ENCODE assay signal across 35 cellular contexts in the genomic region with DNA sequence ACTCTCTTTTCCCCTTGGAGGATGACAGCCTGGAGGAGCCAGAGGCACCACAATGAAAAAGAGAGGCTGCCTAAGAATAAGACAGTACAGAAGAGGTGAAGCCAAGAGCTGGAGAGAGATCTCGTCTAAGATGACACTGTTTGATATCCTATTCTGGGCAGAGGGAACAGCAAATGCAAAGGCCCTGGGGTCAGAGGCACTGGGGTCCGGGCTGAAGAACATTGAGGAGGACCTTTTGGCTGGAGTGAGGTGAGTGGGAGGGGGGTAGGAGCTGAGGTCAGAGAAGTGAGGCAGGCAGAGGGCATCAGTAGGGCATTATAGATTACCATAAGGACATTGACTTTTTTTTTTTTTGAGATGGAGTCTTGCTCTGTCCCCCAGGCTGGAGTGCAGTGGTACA. TPM values are rescaled to one million over a fixed set of nuclear protein-coding genes. Genes with fewer than 3 reads are reported as not detected.
"Had no signal": no experiment of that assay in that cellular context is flagged by ENCODE, and none has a peak within 500 bp of the region (broad histone marks: within the 10 kb centered on the region; RNA-seq: fewer than 3 reads in every experiment).

No MANE protein-coding gene starts in this region.

- DNase-seq: activated B cell treated with CpG ODN at 0.5 μM for 24 hours; activated CD4-positive, alpha-beta memory T cell treated with anti-CD3 and anti-CD28 coated beads for 36 hours; activated CD4-positive, alpha-beta T cell treated with anti-CD3 and anti-CD28 coated beads for 4 hours; activated CD4-positive, alpha-beta T cell treated with anti-CD3 and anti-CD28 coated beads, Interleukin-2, amount 10 ng/mL, durations not matched to agents 24 days and 14 days; activated CD4-positive, alpha-beta T cell treated with anti-CD3 and anti-CD28 coated beads, Interleukin-2, amount 50 U/mL, for 1 hour; activated CD4-positive, alpha-beta T cell treated with anti-CD3 and anti-CD28 coated beads, Interleukin-2, amount 50 U/mL, for 4 hours; activated CD4-positive, CD25-positive, alpha-beta regulatory T cell treated with anti-CD3 and anti-CD28 coated beads, Interleukin-2, amount 50 U/mL, for 72 hours; activated CD8-positive, alpha-beta memory T cell treated with anti-CD3 and anti-CD28 coated beads, Interleukin-2, amount 50 U/mL, for 4 hours; activated CD8-positive, alpha-beta T cell treated with anti-CD3 and anti-CD28 coated beads for 36 hours; activated effector memory CD4-positive, alpha-beta T cell treated with anti-CD3 and anti-CD28 coated beads, Interleukin-2, amount 50 U/mL, for 16 hours; activated gamma-delta T cell treated with Interleukin-2 at 50 U/mL for 16 hours; activated naive CD4-positive, alpha-beta T cell; activated naive CD4-positive, alpha-beta T cell treated with anti-CD3 and anti-CD28 coated beads for 36 hours; activated naive CD4-positive, alpha-beta T cell treated with anti-CD3 and anti-CD28 coated beads, Interleukin-2, amount 50 U/mL, for 16 hours; activated naive CD8-positive, alpha-beta T cell treated with anti-CD3 and anti-CD28 coated beads for 36 hours; activated T-cell treated with anti-CD3 and anti-CD28 coated beads for 4 hours; activated T-cell treated with anti-CD3 and anti-CD28 coated beads, Interleukin-2, amount 50 U/mL, for 1 hour; activated T-cell treated with anti-CD3 and anti-CD28 coated beads, Interleukin-2, amount 50 U/mL, for 4 hours; activated T-cell treated with anti-CD3 and anti-CD28 coated beads, Interleukin-2, amount 50 U/mL, for 72 hours; adrenal gland; amniotic stem cell; aorta; body of pancreas; brain microvascular endothelial cell; central memory CD4-positive, alpha-beta T cell; T-helper 1 cell; T-helper 2 cell; T-helper 9 cell had no signal

- H3K4me3 ChIP-seq: adrenal gland, body of pancreas, breast epithelium had no signal

- H3K36me3 ChIP-seq: adrenal gland, brain microvascular endothelial cell, breast epithelium had no signal

- H3K27me3 ChIP-seq: adrenal gland, body of pancreas, brain microvascular endothelial cell, breast epithelium had no signal

- H3K9me3 ChIP-seq: adrenal gland, body of pancreas had no signal

- H3K27ac ChIP-seq: adrenal gland, brain microvascular endothelial cell, breast epithelium, VCaP had no signal

- H3K4me1 ChIP-seq: breast epithelium had no signal

- FAIRE-seq: astrocyte, TTC549 had no signal

- ATAC-seq: activated CD8-positive, alpha-beta T cell treated with anti-CD3 and anti-CD28 coated beads for 36 hours; activated naive CD4-positive, alpha-beta T cell treated with anti-CD3 and anti-CD28 coated beads, Interleukin-2, amount 50 U/mL, for 72 hours; activated T-cell treated with anti-CD3 and anti-CD28 coated beads, Interleukin-2, amount 50 U/mL, for 4 hours; activated T-cell treated with anti-CD3 and anti-CD28 coated beads, Interleukin-2, amount 50 U/mL, for 72 hours; activated T-helper 17 cell treated with anti-CD3 and anti-CD28 coated beads, Interleukin-2, amount 50 U/mL, for 72 hours; body of pancreas had no signal

RNA-seq across cellular contexts. Expression of a gene that starts 19.3 kb away (rescaled TPM):
- total RNA-seq: activated B cell treated with CpG ODN at 0.5 μM for 24 hours; activated CD4-positive, alpha-beta memory T cell treated with anti-CD3 and anti-CD28 coated beads for 36 hours; activated CD8-positive, alpha-beta memory T cell treated with anti-CD3 and anti-CD28 coated beads for 36 hours; activated CD8-positive, alpha-beta T cell treated with anti-CD3 and anti-CD28 coated beads for 36 hours; activated naive CD8-positive, alpha-beta T cell treated with anti-CD3 and anti-CD28 coated beads for 36 hours; activated T-cell treated with anti-CD3 and anti-CD28 coated beads, Interleukin-2, amount 50 U/mL, for 72 hours; activated T-helper 17 cell treated with anti-CD3 and anti-CD28 coated beads, Interleukin-2, amount 50 U/mL, for 72 hours had no signal
